ENCODE assay signal across 11 cellular contexts in genomic region chr20:50108571-50109235, GRCh38. TPM values are rescaled to one million over a fixed set of nuclear protein-coding genes. Genes with fewer than 3 reads are reported as not detected.
DNase-seq lines count a peak whose midpoint lies in the region; ATAC-seq and TF ChIP-seq lines count a peak whose summit lies in the region.
"Had no signal": no experiment of that assay in that cellular context is flagged by ENCODE, and none has a peak within 500 bp of the region (broad histone marks: within the 10 kb centered on the region; RNA-seq: fewer than 3 reads in every experiment).

No MANE protein-coding gene starts in this region.

- ATAC-seq in activated CD8-positive, alpha-beta memory T cell treated with anti-CD3 and anti-CD28 coated beads, Interleukin-2, amount 10 ng/mL, durations not matched to agents 7 days and 5 days = no peak
- ATAC-seq in RWPE2 (ENCODE audit: low read depth) (no peak), GM21390 (IDR thresholded peaks at IDR 0.05; ENCODE audit: unreplicated experiment) (no peak), GM19467 (IDR thresholded peaks at IDR 0.05; ENCODE audit: unreplicated experiment) (no peak)

- intact Hi-C loops in esophagus muscularis mucosa (cut with DNase I) = no loop called here
- intact Hi-C loops in posterior vena cava (cut with DNase I) = no loop called here

- H3K9me3 ChIP-seq in RWPE2 (ENCODE audit: severe bottlenecking) (no peaks in the 10 kb centered on the region), esophagus muscularis mucosa (no peaks in the 10 kb centered on the region), smooth muscle cell (replicated peaks; ENCODE audit: low read depth) (no peaks in the 10 kb centered on the region)

- H3K27me3 ChIP-seq in RWPE2 (ENCODE audit: insufficient read depth, poor library complexity, severe bottlenecking) = no peaks in the 10 kb centered on the region
- no peaks in the 10 kb centered on the region for H3K27me3 ChIP-seq in esophagus muscularis mucosa
- no peaks in the 10 kb centered on the region for H3K27me3 ChIP-seq in smooth muscle cell (ENCODE audit: low read depth)

- no peaks in the 10 kb centered on the region for H3K27me3 Mint-ChIP-seq in activated CD8-positive, alpha-beta memory T cell treated with anti-CD3 and anti-CD28 coated beads, Interleukin-2, amount 10 ng/mL, durations not matched to agents 7 days and 5 days

- H3K36me3 ChIP-seq in RWPE2 (ENCODE audit: low read depth) (peaks cover 46% of the 10 kb centered on the region), esophagus muscularis mucosa (no peaks in the 10 kb centered on the region), smooth muscle cell (ENCODE audit: low read depth) (no peaks in the 10 kb centered on the region)

- DNase-seq in activated CD8-positive, alpha-beta memory T cell treated with anti-CD3 and anti-CD28 coated beads, Interleukin-2, amount 10 ng/mL, durations not matched to agents 7 days and 5 days = no peak
- DNase-seq in activated CD8-positive, alpha-beta memory T cell treated with anti-CD3 and anti-CD28 coated beads for 24 hours = no peak
- DNase-seq in RWPE2 (ENCODE audit: low spot score) = peak; percentile 56
- DNase-seq in esophagus muscularis mucosa (ENCODE audit: extremely low spot score) = no peak
- no peak for DNase-seq in smooth muscle cell (lab: John Stamatoyannopoulos, UW; ENCODE audit: unreplicated experiment)
- no peak for DNase-seq in posterior vena cava (ENCODE audit: low spot score)
- DNase-seq: activated CD4-positive, alpha-beta T cell treated with anti-CD3 and anti-CD28 coated beads, Interleukin-2, amount 50 U/mL, for 4 hours; NCI-H146; NK-92 treated with Interleukin-12 subunit alpha and Interleukin-12 subunit beta, amount 100 ng/mL, for 24 hours had no signal

- peak overlapping the region; percentile 39 for H3K4me2 ChIP-seq in smooth muscle cell

- peaks cover 93% of the 10 kb centered on the region for H3K79me2 ChIP-seq in smooth muscle cell (ENCODE audit: low read depth)

- WGBS in esophagus muscularis mucosa = 51% methylated on average over 4 of the region's 4 CpGs
- WGBS in smooth muscle cell (ENCODE audit: low lambda C conversion rate) = 68% methylated on average over 4 of the region's 4 CpGs

- peak; percentile 12 for TF ChIP-seq CTCF in RWPE2 (IDR thresholded peaks at IDR 0.05; ENCODE audit: poor library complexity, severe bottlenecking)
- TF ChIP-seq CTCF in esophagus muscularis mucosa (IDR thresholded peaks at IDR 0.05) = no peak
- TF ChIP-seq CTCF in smooth muscle cell (IDR thresholded peaks at IDR 0.05; ENCODE audit: borderline replicate concordance, insufficient read depth, poor library complexity, severe bottlenecking) = no peak

- H3K4me1 Mint-ChIP-seq in activated CD8-positive, alpha-beta memory T cell treated with anti-CD3 and anti-CD28 coated beads, Interleukin-2, amount 10 ng/mL, durations not matched to agents 7 days and 5 days = peaks cover 69% of the 10 kb centered on the region

- peaks cover 36% of the 10 kb centered on the region for H3F3A ChIP-seq in smooth muscle cell (ENCODE audit: low read depth)

- TF ChIP-seq POLR2A in esophagus muscularis mucosa (IDR thresholded peaks at IDR 0.05; ENCODE audit: low read depth) = no peak

- H3K36me3 Mint-ChIP-seq in activated CD8-positive, alpha-beta memory T cell treated with anti-CD3 and anti-CD28 coated beads, Interleukin-2, amount 10 ng/mL, durations not matched to agents 7 days and 5 days = peaks cover 39% of the 10 kb centered on the region

- CTCF ChIA-PET in activated CD8-positive, alpha-beta memory T cell treated with anti-CD3 and anti-CD28 coated beads, Interleukin-2, amount 10 ng/mL, durations not matched to agents 7 days and 5 days (lab: Charles Lee) = interaction anchor here (0.7 to 2.6 kb wide), 7 partner anchors 9 to 1344 kb away, joined by 3 to 5 read pairs (median 4); no protein-coding TSS in a partner anchor

- H2AFZ ChIP-seq in smooth muscle cell (ENCODE audit: low read depth) = no peak overlapping the region

- H3K4me3 ChIP-seq in RWPE2 (ENCODE audit: severe bottlenecking) = no peak overlapping the region
- no peak overlapping the region for H3K4me3 ChIP-seq in esophagus muscularis mucosa
- no peak overlapping the region for H3K4me3 ChIP-seq in smooth muscle cell

- H3K27ac Mint-ChIP-seq in activated CD8-positive, alpha-beta memory T cell treated with anti-CD3 and anti-CD28 coated beads, Interleukin-2, amount 10 ng/mL, durations not matched to agents 7 days and 5 days = peak overlapping the region; percentile 76

- H3K27ac ChIP-seq in RWPE2 (ENCODE audit: poor library complexity, severe bottlenecking) (peak overlapping the region; percentile 78), esophagus muscularis mucosa (replicated peaks in 1 of 4) (peak overlapping the region; percentile 96 to 100 (median 98)), smooth muscle cell (ENCODE audit: low read depth) (peak overlapping the region; percentile 93)

- no peak overlapping the region for H3K9ac ChIP-seq in smooth muscle cell (ENCODE audit: low read depth)

- H3K4me3 Mint-ChIP-seq in activated CD8-positive, alpha-beta memory T cell treated with anti-CD3 and anti-CD28 coated beads, Interleukin-2, amount 10 ng/mL, durations not matched to agents 7 days and 5 days = no peak overlapping the region

- no peaks in the 10 kb centered on the region for H3K9me3 Mint-ChIP-seq in activated CD8-positive, alpha-beta memory T cell treated with anti-CD3 and anti-CD28 coated beads, Interleukin-2, amount 10 ng/mL, durations not matched to agents 7 days and 5 days (ENCODE audit: low read depth)

- H4K20me1 ChIP-seq in smooth muscle cell (ENCODE audit: low read depth) = peaks cover 84% of the 10 kb centered on the region

- no peak for TF ChIP-seq EP300 in esophagus muscularis mucosa (IDR thresholded peaks at IDR 0.05)

- H3K4me1 ChIP-seq in RWPE2 (ENCODE audit: insufficient read depth, poor library complexity, severe bottlenecking) = peaks cover 39% of the 10 kb centered on the region
- H3K4me1 ChIP-seq in esophagus muscularis mucosa = peaks cover 68 to 93% (median 90%) of the 10 kb centered on the region in 4 donors
- H3K4me1 ChIP-seq in smooth muscle cell (ENCODE audit: low read depth) = peaks cover 38% of the 10 kb centered on the region

RNA-seq across cellular contexts. Expression of gene UBE2V1, which starts 4.2 kb away (rescaled TPM):
- 100 to 1,000 TPM; 140 to 158 TPM for total RNA-seq in activated CD8-positive, alpha-beta memory T cell treated with anti-CD3 and anti-CD28 coated beads, Interleukin-2, amount 10 ng/mL, durations not matched to agents 7 days and 5 days
- total RNA-seq in esophagus muscularis mucosa = 100 to 1,000 TPM in 1 of 4 donors, 10 to 100 TPM in 3; 66.8 to 104 (median 78.3) TPM
- 94.1 and 94.8 TPM in 2 replicates for total RNA-seq in smooth muscle cell
- 128 and 141 TPM in 2 replicates for polyA plus RNA-seq in smooth muscle cell
- 10 to 100 TPM; 77.0 to 89.4 TPM for total RNA-seq in posterior vena cava

RNA-seq across cellular contexts. Expression of gene PEDS1, which starts 44.8 kb away (rescaled TPM):
- 10 to 100 TPM; 24.2 to 25.4 TPM for total RNA-seq in activated CD8-positive, alpha-beta memory T cell treated with anti-CD3 and anti-CD28 coated beads, Interleukin-2, amount 10 ng/mL, durations not matched to agents 7 days and 5 days
- total RNA-seq in esophagus muscularis mucosa (10 to 100 TPM; 22.2 to 50.3 (median 30.7) TPM), smooth muscle cell (36.6 and 45.8 TPM in 2 replicates), posterior vena cava (10 to 100 TPM; 31.5 to 35.5 TPM)
- 47.4 and 64.3 TPM in 2 replicates for polyA plus RNA-seq in smooth muscle cell
